In the genomic region with DNA sequence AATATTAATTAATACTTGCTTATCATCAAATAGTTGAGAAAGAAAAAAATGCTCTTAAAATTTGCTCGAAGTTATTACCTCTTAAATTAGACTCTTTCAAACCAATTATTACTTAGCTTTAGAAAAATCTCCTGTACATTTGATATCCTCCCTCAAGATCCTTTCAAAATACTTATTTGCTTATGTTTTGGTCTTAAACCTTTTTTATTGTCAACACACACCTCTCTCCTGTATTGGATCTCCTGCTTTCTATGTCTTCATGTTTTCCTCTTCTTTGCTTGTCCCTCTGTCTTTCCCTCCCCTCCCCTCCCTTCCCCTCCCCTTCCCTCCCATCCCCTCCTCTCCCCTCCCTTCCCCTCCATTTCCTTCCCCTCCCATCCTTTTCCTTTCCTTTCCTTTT, we compare ENCODE assay signal across 27 cellular contexts.
"Had no signal": no experiment of that assay in that cellular context is flagged by ENCODE, and none has a peak within 500 bp of the region (broad histone marks: within the 10 kb centered on the region; RNA-seq: fewer than 3 reads in every experiment).

No MANE protein-coding gene starts in this region.

- H3K4me1 ChIP-seq: suprapubic skin, testis, thyroid gland, tibial nerve, transverse colon, upper lobe of right lung, uterus, vagina had no signal

- H3K27ac ChIP-seq: stomach, suprapubic skin, testis, thoracic aorta, thyroid gland, tibial artery, tibial nerve, transverse colon, upper lobe of left lung, upper lobe of right lung, uterus, vagina had no signal

- H3K4me3 ChIP-seq: stomach, suprapubic skin, testis, thoracic aorta, thyroid gland, tibial artery, tibial nerve, transverse colon, upper lobe of left lung, upper lobe of right lung, uterus, vagina had no signal

- DNase-seq: stimulated activated CD4-positive, alpha-beta T cell treated with anti-CD3 and anti-CD28 coated beads, Interleukin-2, amount 100 ng/mL, for 48 hours; stimulated activated CD4-positive, alpha-beta T cell treated with anti-CD3 and anti-CD28 coated beads, Interleukin-4, amount 100 ng/mL, for 1 hour; stimulated activated CD4-positive, alpha-beta T cell treated with anti-CD3 and anti-CD28 coated beads, Interleukin-4, amount 100 ng/mL, for 24 hours; stimulated activated CD4-positive, alpha-beta T cell treated with anti-CD3 and anti-CD28 coated beads, Interleukin-4, amount 100 ng/mL, for 4 hours; stimulated activated CD8-positive, alpha-beta memory T cell treated with anti-CD3 and anti-CD28 coated beads, Interleukin-4, amount 100 ng/mL, for 48 hours; stimulated activated naive B cell treated with anti-CD40 and anti-IgM and Interleukin-4, amounts not matched to agents 10 μg/mL and 1 μg/mL and 100 μg/mL, for 72 hours; stimulated activated naive CD4-positive, alpha-beta T cell; stimulated activated naive CD4-positive, alpha-beta T cell treated with Interleukin-2 at 50 U/mL for 16 hours; stimulated activated naive CD8-positive, alpha-beta T cell treated with anti-CD3 and anti-CD28 coated beads, Interleukin-15, amount 100 ng/mL, for 72 hours; stimulated activated naive CD8-positive, alpha-beta T cell treated with anti-CD3 and anti-CD28 coated beads, Interleukin-15, Interleukin-2, amounts not matched to agents 100 U/mL and 50 U/mL, for 24 hours; stomach; substantia nigra; testis; thyroid gland; tibial artery; transverse colon; trophoblast cell; upper lobe of left lung; upper lobe of right lung; uterus had no signal

- H3K9me3 ChIP-seq: stomach, suprapubic skin, testis, thoracic aorta, thyroid gland, tibial artery, tibial nerve, transverse colon, upper lobe of left lung, upper lobe of right lung, uterus, vagina had no signal

- FAIRE-seq: urothelium cell line had no signal

- H3K27me3 ChIP-seq: stomach, suprapubic skin, testis, thyroid gland, tibial artery, tibial nerve, transverse colon, upper lobe of left lung, upper lobe of right lung, uterus, vagina had no signal

- H3K36me3 ChIP-seq: stomach, suprapubic skin, thoracic aorta, thyroid gland, tibial artery, tibial nerve, transverse colon, upper lobe of left lung, upper lobe of right lung, uterus, vagina had no signal

- ATAC-seq: stimulated activated effector memory CD8-positive, alpha-beta T cell treated with anti-CD3 and anti-CD28 coated beads, Interleukin-12 subunit alpha, Interleukin-12 subunit beta, amount 100 ng/mL, for 72 hours; stimulated activated memory B cell treated with anti-CD40 and anti-IgM and Interleukin-4, amounts not matched to agents 10 μg/mL and 1 μg/mL and 100 μg/mL, for 72 hours; stimulated activated naive B cell treated with anti-CD40 and anti-IgM and Interleukin-4, amounts not matched to agents 10 μg/mL and 1 μg/mL and 100 μg/mL, for 72 hours; stimulated activated naive CD8-positive, alpha-beta T cell treated with anti-CD3 and anti-CD28 coated beads, Interleukin-15, amount 100 ng/mL, for 72 hours; stimulated activated naive CD8-positive, alpha-beta T cell treated with anti-CD3 and anti-CD28 coated beads, Interleukin-15, Interleukin-2, amounts not matched to agents 100 U/mL and 50 U/mL, for 24 hours; upper lobe of right lung had no signal
